In the genomic region with DNA sequence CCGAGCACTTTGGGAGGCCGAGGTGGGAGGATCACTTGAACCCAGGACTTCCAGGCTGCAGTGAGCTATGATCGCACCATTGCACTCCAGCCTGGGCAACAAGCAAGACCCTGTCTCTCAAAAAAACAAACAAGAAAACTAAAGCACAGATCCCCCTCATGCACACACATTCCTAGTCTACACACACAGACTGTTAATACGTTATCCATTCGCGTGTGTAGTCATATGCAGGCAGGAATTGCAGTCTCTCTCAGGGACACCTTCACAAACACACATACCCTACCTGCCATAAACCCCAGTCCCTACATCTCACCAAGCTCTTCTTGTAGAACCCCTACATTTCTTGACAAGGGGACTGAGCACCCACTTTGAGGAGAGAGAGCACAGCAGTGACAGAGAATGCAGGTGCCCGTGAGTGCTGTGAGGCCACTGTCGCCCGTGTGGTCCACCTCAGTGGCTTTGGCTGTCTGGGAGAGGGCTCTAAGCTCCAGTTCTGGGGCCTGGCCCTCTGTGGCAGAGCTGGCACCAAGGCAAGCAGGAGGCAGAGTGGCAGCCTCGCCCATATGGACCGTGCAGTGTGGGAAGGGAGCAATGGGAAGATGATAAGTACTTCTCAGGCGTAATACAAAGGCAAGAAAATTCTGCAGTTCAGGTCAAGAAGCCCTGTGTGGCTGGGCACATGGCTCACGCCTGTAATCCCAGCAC, we compare ENCODE assay signal across 9 cellular contexts. TPM values are rescaled to one million over a fixed set of nuclear protein-coding genes. Genes with fewer than 3 reads are reported as not detected.
A peak's percentile ranks its signal among the peaks of the same experiment; 100 is the strongest.
DNase-seq lines count a peak whose midpoint lies in the region; ATAC-seq, FAIRE-seq and TF ChIP-seq lines count a peak whose summit lies in the region.
"Had no signal": no experiment of that assay in that cellular context is flagged by ENCODE, and none has a peak within 500 bp of the region (broad histone marks: within the 10 kb centered on the region; RNA-seq: fewer than 3 reads in every experiment).

No MANE protein-coding gene starts in this region.

- peak overlapping the region; percentile 96 for H3K4me3 Mint-ChIP-seq in stimulated activated naive CD8-positive, alpha-beta T cell treated with anti-CD3 and anti-CD28 coated beads, Interleukin-15, Interleukin-2, amounts not matched to agents 100 ng/mL and 50 ng/mL, for 24 hours
- H3K4me3 Mint-ChIP-seq in activated T-helper 17 cell treated with anti-CD3 and anti-CD28 coated beads, Interleukin-2, amount 50 U/mL, for 72 hours, result peak overlapping the region; percentile 81

- H3K56ac ChIP-seq in mesendoderm (ENCODE audit: low read length), result no peak overlapping the region

- no peak overlapping the region for H3K18ac ChIP-seq in mesendoderm (ENCODE audit: low read length)

- peak overlapping the region in 1 of 2 donors; percentile 83 for H3K9ac ChIP-seq in kidney (ENCODE audit: low read length in 2 of 2)
- no peak overlapping the region for H3K9ac ChIP-seq in mesendoderm (ENCODE audit: low read length)

- DNase-seq in stimulated activated naive CD8-positive, alpha-beta T cell treated with anti-CD3 and anti-CD28 coated beads, Interleukin-15, Interleukin-2, amounts not matched to agents 100 U/mL and 50 U/mL, for 24 hours, result no peak
- no peak for DNase-seq in kidney
- no peak for DNase-seq in NCI-H82 treated with DMSO at 0.1 percent for 48 hours (lab: John Stamatoyannopoulos, UW; ENCODE audit: unreplicated experiment)
- DNase-seq in coronary artery (ENCODE audit: low spot score), result no peak
- no peak for DNase-seq in mesendoderm

- peaks cover 4% of the 10 kb centered on the region for H3K27me3 Mint-ChIP-seq in stimulated activated naive CD8-positive, alpha-beta T cell treated with anti-CD3 and anti-CD28 coated beads, Interleukin-15, Interleukin-2, amounts not matched to agents 100 ng/mL and 50 ng/mL, for 24 hours
- H3K27me3 Mint-ChIP-seq in activated T-helper 17 cell treated with anti-CD3 and anti-CD28 coated beads, Interleukin-2, amount 50 U/mL, for 72 hours, result no peaks in the 10 kb centered on the region

- H2BK120ac ChIP-seq in mesendoderm (ENCODE audit: low read depth, low read length), result no peak overlapping the region

- TF ChIP-seq CTCF in kidney (IDR thresholded peaks at IDR 0.05; ENCODE audit: borderline replicate concordance, extremely low read depth, insufficient read depth), result no peak
- no peak for TF ChIP-seq CTCF in coronary artery (IDR thresholded peaks at IDR 0.05)

- H4K8ac ChIP-seq in mesendoderm (ENCODE audit: low read depth, low read length), result no peak overlapping the region

- no peak overlapping the region for H2AK5ac ChIP-seq in mesendoderm (ENCODE audit: low read length)

- peak overlapping the region; percentile 88 to 89 for H3K4me3 ChIP-seq in kidney (ENCODE audit: low read length in 2 of 2)
- H3K4me3 ChIP-seq in coronary artery, result no peak overlapping the region
- H3K4me3 ChIP-seq in mesendoderm (ENCODE audit: low read length), result no peak overlapping the region

- peak overlapping the region; percentile 96 for H3K27ac Mint-ChIP-seq in stimulated activated naive CD8-positive, alpha-beta T cell treated with anti-CD3 and anti-CD28 coated beads, Interleukin-15, Interleukin-2, amounts not matched to agents 100 ng/mL and 50 ng/mL, for 24 hours
- H3K27ac Mint-ChIP-seq in activated T-helper 17 cell treated with anti-CD3 and anti-CD28 coated beads, Interleukin-2, amount 50 U/mL, for 72 hours, result peak overlapping the region; percentile 99

- H4K5ac ChIP-seq in mesendoderm (ENCODE audit: low read length), result no peak overlapping the region

- no peaks in the 10 kb centered on the region for H3K9me3 ChIP-seq in kidney (ENCODE audit: control insufficient read depth in 1 of 2, low read length in 2 of 2)

- no peak overlapping the region for H3K23ac ChIP-seq in mesendoderm (ENCODE audit: low read length)

- H3K4me1 Mint-ChIP-seq in stimulated activated naive CD8-positive, alpha-beta T cell treated with anti-CD3 and anti-CD28 coated beads, Interleukin-15, Interleukin-2, amounts not matched to agents 100 ng/mL and 50 ng/mL, for 24 hours (ENCODE audit: low read depth), result peaks cover 64% of the 10 kb centered on the region
- peaks cover 54% of the 10 kb centered on the region for H3K4me1 Mint-ChIP-seq in activated T-helper 17 cell treated with anti-CD3 and anti-CD28 coated beads, Interleukin-2, amount 50 U/mL, for 72 hours

- H3K36me3 ChIP-seq in kidney (ENCODE audit: control insufficient read depth in 1 of 2, insufficient read depth in 2 of 2, low read length in 2 of 2) (peaks cover 0 to 10% of the 10 kb centered on the region in 2 donors), mesendoderm (ENCODE audit: control insufficient read depth, insufficient read depth, low read length) (no peaks in the 10 kb centered on the region)

- intact Hi-C loops in kidney (cut with DNase I), result no loop called here

- H3K79me1 ChIP-seq in mesendoderm (ENCODE audit: low read length), result no peaks in the 10 kb centered on the region

- FAIRE-seq in kidney (lab: Jason Lieb, UNC), result no peak

- peaks cover 10% of the 10 kb centered on the region for H3K36me3 Mint-ChIP-seq in stimulated activated naive CD8-positive, alpha-beta T cell treated with anti-CD3 and anti-CD28 coated beads, Interleukin-15, Interleukin-2, amounts not matched to agents 100 ng/mL and 50 ng/mL, for 24 hours (ENCODE audit: low read depth)
- H3K36me3 Mint-ChIP-seq in activated T-helper 17 cell treated with anti-CD3 and anti-CD28 coated beads, Interleukin-2, amount 50 U/mL, for 72 hours (ENCODE audit: low read depth), result peaks cover 58% of the 10 kb centered on the region

- H3K9me3 Mint-ChIP-seq in stimulated activated naive CD8-positive, alpha-beta T cell treated with anti-CD3 and anti-CD28 coated beads, Interleukin-15, Interleukin-2, amounts not matched to agents 100 ng/mL and 50 ng/mL, for 24 hours, result no peaks in the 10 kb centered on the region
- no peaks in the 10 kb centered on the region for H3K9me3 Mint-ChIP-seq in activated T-helper 17 cell treated with anti-CD3 and anti-CD28 coated beads, Interleukin-2, amount 50 U/mL, for 72 hours

- no peak overlapping the region for H2BK5ac ChIP-seq in mesendoderm (ENCODE audit: low read length)

- ATAC-seq in stimulated activated naive CD8-positive, alpha-beta T cell treated with anti-CD3 and anti-CD28 coated beads, Interleukin-15, Interleukin-2, amounts not matched to agents 100 U/mL and 50 U/mL, for 24 hours, result no peak
- no peak for ATAC-seq in activated T-helper 17 cell treated with anti-CD3 and anti-CD28 coated beads, Interleukin-2, amount 50 U/mL, for 72 hours (replicated peaks)
- ATAC-seq in GM19035 (IDR thresholded peaks at IDR 0.05; ENCODE audit: unreplicated experiment), result no peak

- H2BK15ac ChIP-seq in mesendoderm (replicated peaks; ENCODE audit: low read depth), result no peak overlapping the region

- no peak overlapping the region for H3K4ac ChIP-seq in mesendoderm (ENCODE audit: low read depth, low read length)

- H3K4me2 ChIP-seq in mesendoderm (ENCODE audit: low read length), result no peak overlapping the region

- peaks cover 7 to 20% of the 10 kb centered on the region in 2 donors for H3K4me1 ChIP-seq in kidney (ENCODE audit: control insufficient read depth in 1 of 2, insufficient read depth in 1 of 2, low read depth in 1 of 2, low read length in 2 of 2)
- H3K4me1 ChIP-seq in mesendoderm (ENCODE audit: control insufficient read depth, low read depth, low read length), result peaks cover 3% of the 10 kb centered on the region

- H3K27me3 ChIP-seq in mesendoderm (ENCODE audit: insufficient read depth, low read length, poor library complexity), result no peaks in the 10 kb centered on the region

- no peaks in the 10 kb centered on the region for H3K79me2 ChIP-seq in mesendoderm (ENCODE audit: control insufficient read depth, insufficient read depth, low read length)

- H3K27ac ChIP-seq in kidney (ENCODE audit: low read depth in 2 of 2, low read length in 2 of 2), result no peak overlapping the region
- H3K27ac ChIP-seq in coronary artery, result no peak overlapping the region
- H3K27ac ChIP-seq in mesendoderm (ENCODE audit: low read depth, low read length), result no peak overlapping the region
- H3K27ac ChIP-seq: KMS-11 had no signal

- WGBS in mesendoderm (ENCODE audit: extremely low coverage, insufficient coverage, low lambda C conversion rate), result no CpG with 5 or more reads among the region's 13 CpGs

RNA-seq across cellular contexts. Expression of a gene that starts 34.2 kb away (rescaled TPM):
- total RNA-seq in activated T-helper 17 cell treated with anti-CD3 and anti-CD28 coated beads, Interleukin-2, amount 50 U/mL, for 72 hours, result 10 to 100 TPM; 50.3 to 54.7 TPM
- total RNA-seq in kidney, result 13.5 TPM
- 7.9 TPM for polyA plus RNA-seq in kidney (ENCODE audit: insufficient read depth, low read depth, low replicate concordance)
- polyA plus RNA-seq in mesendoderm (2013, experiment 1 of 2), result 15.6 TPM
- 16.6 TPM for polyA plus RNA-seq in mesendoderm (2013, experiment 2 of 2)

RNA-seq across cellular contexts. Expression of a gene that starts 59.0 kb away (rescaled TPM):
- 1 to 10 TPM; 1.9 to 2.5 TPM for total RNA-seq in activated T-helper 17 cell treated with anti-CD3 and anti-CD28 coated beads, Interleukin-2, amount 50 U/mL, for 72 hours
- total RNA-seq in kidney, result 55.9 TPM
- 18.1 TPM for polyA plus RNA-seq in kidney (ENCODE audit: insufficient read depth, low read depth, low replicate concordance)
- polyA plus RNA-seq in mesendoderm (2013, experiment 1 of 2), result 4.5 TPM
- 4.8 TPM for polyA plus RNA-seq in mesendoderm (2013, experiment 2 of 2)

Comparison
In these comparisons a context has a peak if more than half of its experiments do, and no peak if none do; other contexts are left out.
1. H3K4me3 ChIP-seq: peak in kidney (2 of 2); none in coronary artery (single experiment) and mesendoderm (single experiment).
2. RNA of a gene that starts 59.0 kb away (total RNA-seq): 55.9 TPM in kidney (single experiment); 1.9 to 2.5 TPM in activated T-helper 17 cell treated with anti-CD3 and anti-CD28 coated beads, Interleukin-2, amount 50 U/mL, for 72 hours; every median in the first group is over 10 times any median in the second.